Comparison of ENCODE assay signal across 17 cellular contexts in genomic region chr11:813440-814096, GRCh38. TPM values are rescaled to one million over a fixed set of nuclear protein-coding genes. Genes with fewer than 3 reads are reported as not detected.
DNase-seq lines count a peak whose midpoint lies in the region; ATAC-seq and TF ChIP-seq lines count a peak whose summit lies in the region.
"Had no signal": no experiment of that assay in that cellular context is flagged by ENCODE, and none has a peak within 500 bp of the region (broad histone marks: within the 10 kb centered on the region; RNA-seq: fewer than 3 reads in every experiment).

No MANE protein-coding gene starts in this region.

- H3K36me3 Mint-ChIP-seq in CD4-positive, alpha-beta T cell (ENCODE audit: low read depth) = peaks cover 36% of the 10 kb centered on the region
- H3K36me3 Mint-ChIP-seq in naive thymus-derived CD4-positive, alpha-beta T cell = peaks cover 0 to 14% (median 0%) of the 10 kb centered on the region in 5 donors

- ATAC-seq in CD4-positive, alpha-beta T cell (ENCODE audit: poor library complexity) = no peak
- ATAC-seq in naive thymus-derived CD4-positive, alpha-beta T cell = no peak
- no peak for ATAC-seq in gastrocnemius medialis

- peaks cover 19 to 21% of the 10 kb centered on the region in 2 donors for H3K4me1 ChIP-seq in naive thymus-derived CD4-positive, alpha-beta T cell (ENCODE audit: control insufficient read depth in 2 of 2, insufficient read depth in 2 of 2, low read length in 2 of 2)
- H3K4me1 ChIP-seq in gastrocnemius medialis = peaks cover 25 to 26% of the 10 kb centered on the region in 2 donors

- H3K27me3 ChIP-seq in CD4-positive, alpha-beta T cell (ENCODE audit: control insufficient read depth, insufficient read depth, low read length) = no peaks in the 10 kb centered on the region
- H3K27me3 ChIP-seq in naive thymus-derived CD4-positive, alpha-beta T cell (ENCODE audit: control insufficient read depth in 2 of 2, insufficient read depth in 2 of 2, low read length in 2 of 2) = no peaks in the 10 kb centered on the region
- no peaks in the 10 kb centered on the region for H3K27me3 ChIP-seq in gastrocnemius medialis
- H3K27me3 ChIP-seq: testis had no signal

- H3K4me1 Mint-ChIP-seq in CD4-positive, alpha-beta T cell (ENCODE audit: low read depth) = peaks cover 28% of the 10 kb centered on the region
- peaks cover 8 to 33% (median 26%) of the 10 kb centered on the region in 7 donors for H3K4me1 Mint-ChIP-seq in naive thymus-derived CD4-positive, alpha-beta T cell

- no peak overlapping the region for H3K9ac ChIP-seq in SK-N-MC (ENCODE audit: insufficient read length)

- H3K27ac Mint-ChIP-seq in CD4-positive, alpha-beta T cell = no peak overlapping the region
- peak overlapping the region in 4 of 9 donors; percentile 5 to 65 (median 40) for H3K27ac Mint-ChIP-seq in naive thymus-derived CD4-positive, alpha-beta T cell

- in situ Hi-C loops in gastrocnemius medialis (cut with MboI; ENCODE audit: low sequenced_read_pairs in 4 of 4) = no loop called here

- H3K4me3 Mint-ChIP-seq in CD4-positive, alpha-beta T cell = peak overlapping the region; percentile 65
- no peak overlapping the region for H3K4me3 Mint-ChIP-seq in naive thymus-derived CD4-positive, alpha-beta T cell
- H3K4me3 Mint-ChIP-seq: memory B cell had no signal

- no peak for DNase-seq in CD4-positive, alpha-beta T cell
- DNase-seq in SK-N-MC (ENCODE audit: low read depth, low spot score) (no peak), fibroblast of mammary gland (ENCODE audit: low read depth) (peak; percentile 31), nucleus accumbens (lab: John Stamatoyannopoulos, UW) (no peak), gastrocnemius medialis (no peak)
- no peak for DNase-seq in naive thymus-derived CD4-positive, alpha-beta T cell
- DNase-seq: activated CD4-positive, alpha-beta T cell treated with anti-CD3 and anti-CD28 coated beads, Interleukin-2, amount 50 U/mL, for 1 hour; C1 segment of cervical spinal cord; islet precursor cell; NCI-H1105; NK-92 treated with Interleukin-12 subunit alpha and Interleukin-12 subunit beta, amount 100 ng/mL, for 24 hours; SIG-M5; T1000; testis had no signal

- TF ChIP-seq POLR2A in GM19193 (IDR thresholded peaks at IDR 0.05; ENCODE audit: extremely low read depth, insufficient read depth, insufficient read length) = peak; percentile 33
- TF ChIP-seq POLR2A in gastrocnemius medialis (IDR thresholded peaks at IDR 0.05) = no peak

- H3K36me3 ChIP-seq in SK-N-MC (ENCODE audit: insufficient read depth, low read length) (peaks cover 39% of the 10 kb centered on the region), gastrocnemius medialis (peaks cover 0 to 38% of the 10 kb centered on the region in 2 donors)
- H3K36me3 ChIP-seq in naive thymus-derived CD4-positive, alpha-beta T cell (ENCODE audit: control insufficient read depth in 2 of 3, insufficient read depth in 3 of 3, low read length in 3 of 3) = peaks cover 10 to 33% (median 12%) of the 10 kb centered on the region in 3 experiments

- CTCF ChIA-PET in CD4-positive, alpha-beta T cell (lab: Charles Lee) = no interaction called here
- CTCF ChIA-PET in naive thymus-derived CD4-positive, alpha-beta T cell (lab: Charles Lee) = no interaction called here

- POLR2A ChIA-PET in CD4-positive, alpha-beta T cell (lab: Charles Lee) = interaction anchor here (0.6 kb wide), 1 partner anchor 12 kb away, joined by 3 read pairs; no protein-coding TSS in a partner anchor
- POLR2A ChIA-PET in naive thymus-derived CD4-positive, alpha-beta T cell (lab: Charles Lee) = interaction anchor here (1.0 to 1.3 kb wide), 2 partner anchors 15 to 27 kb away, joined by 3 to 7 read pairs; no protein-coding TSS in a partner anchor

- no peak for TF ChIP-seq CTCF in CD4-positive, alpha-beta T cell (IDR thresholded peaks at IDR 0.05)
- TF ChIP-seq CTCF in fibroblast of mammary gland (conservative IDR thresholded peaks at IDR 0.05; ENCODE audit: control insufficient read depth, insufficient read depth, low read depth, low read length) (no peak), gastrocnemius medialis (IDR thresholded peaks at IDR 0.05 in 4 of 5, conservative IDR thresholded peaks at IDR 0.05 in 1 of 5) (no peak)

- H3K4me3 ChIP-seq in SK-N-MC (no peak overlapping the region), fibroblast of mammary gland (ENCODE audit: control insufficient read depth, low read depth, low read length) (no peak overlapping the region), gastrocnemius medialis (no peak overlapping the region)
- no peak overlapping the region for H3K4me3 ChIP-seq in naive thymus-derived CD4-positive, alpha-beta T cell (ENCODE audit: low read length)
- H3K4me3 ChIP-seq: coronary artery, testis had no signal

- H3K9me3 ChIP-seq in CD4-positive, alpha-beta T cell (ENCODE audit: control insufficient read depth, low read length) = no peaks in the 10 kb centered on the region
- no peaks in the 10 kb centered on the region for H3K9me3 ChIP-seq in SK-N-MC (ENCODE audit: low read depth, low read length)
- no peaks in the 10 kb centered on the region for H3K9me3 ChIP-seq in naive thymus-derived CD4-positive, alpha-beta T cell (ENCODE audit: control insufficient read depth in 2 of 3, low read length in 3 of 3)
- no peaks in the 10 kb centered on the region for H3K9me3 ChIP-seq in gastrocnemius medialis
- H3K9me3 ChIP-seq: testis had no signal

- H3K9me3 Mint-ChIP-seq in CD4-positive, alpha-beta T cell = no peaks in the 10 kb centered on the region
- peaks cover 0 to 3% (median 0%) of the 10 kb centered on the region in 11 donors for H3K9me3 Mint-ChIP-seq in naive thymus-derived CD4-positive, alpha-beta T cell
- H3K9me3 Mint-ChIP-seq: memory B cell had no signal

- H3K27ac ChIP-seq in CD4-positive, alpha-beta T cell (ENCODE audit: low read depth, low read length) = no peak overlapping the region
- H3K27ac ChIP-seq in SK-N-MC (0 out of 2 replicates have a peak overlapping the region, but pooled peaks have one; percentile 36), gastrocnemius medialis (peak overlapping the region in 2 of 4 donors; percentile 26 to 100)
- H3K27ac ChIP-seq in naive thymus-derived CD4-positive, alpha-beta T cell (ENCODE audit: low read depth, low read length) = no peak overlapping the region
- H3K27ac ChIP-seq: coronary artery, testis had no signal

- no peaks in the 10 kb centered on the region for H3K27me3 Mint-ChIP-seq in CD4-positive, alpha-beta T cell
- no peaks in the 10 kb centered on the region for H3K27me3 Mint-ChIP-seq in naive thymus-derived CD4-positive, alpha-beta T cell
- H3K27me3 Mint-ChIP-seq: memory B cell had no signal

- intact Hi-C loops in CD4-positive, alpha-beta T cell (cut with DNase I, micrococcal nuclease) = no loop called here
- intact Hi-C loops in naive thymus-derived CD4-positive, alpha-beta T cell (cut with micrococcal nuclease) = no loop called here
- intact Hi-C loops in gastrocnemius medialis (cut with DNase I; ENCODE audit: low total_unique reads) = no loop called here

RNA-seq across cellular contexts. Expression of gene RPLP2, which starts 3.8 kb away (rescaled TPM):
- total RNA-seq in CD4-positive, alpha-beta T cell = 1,000 to 10,000 TPM; 5,234 to 5,390 TPM
- 1,000 to 10,000 TPM; 2,266 to 5,944 (median 5,497) TPM for total RNA-seq in naive thymus-derived CD4-positive, alpha-beta T cell
- polyA plus RNA-seq in naive thymus-derived CD4-positive, alpha-beta T cell = 1,000 to 10,000 TPM; 3,734 to 4,844 TPM
- total RNA-seq in gastrocnemius medialis = 100 to 1,000 TPM; 314 to 600 (median 440) TPM

RNA-seq across cellular contexts. Expression of gene PNPLA2, which starts 5.1 kb away (rescaled TPM):
- total RNA-seq in CD4-positive, alpha-beta T cell = 100 to 1,000 TPM; 202 to 220 TPM
- 100 to 1,000 TPM in 4 of 5 experiments, 10 to 100 TPM in 1; 60.1 to 237 (median 205) TPM for total RNA-seq in naive thymus-derived CD4-positive, alpha-beta T cell
- polyA plus RNA-seq in naive thymus-derived CD4-positive, alpha-beta T cell = 10 to 100 TPM; 26.0 to 40.4 TPM
- 10 to 100 TPM; 58.9 to 93.3 (median 91.7) TPM for total RNA-seq in gastrocnemius medialis

RNA-seq across cellular contexts. Expression of gene PIDD1, which starts 8.5 kb away (rescaled TPM):
- 10 to 100 TPM; 32.6 to 33.0 TPM for total RNA-seq in CD4-positive, alpha-beta T cell
- total RNA-seq in naive thymus-derived CD4-positive, alpha-beta T cell = 10 to 100 TPM; 30.0 to 38.7 (median 34.1) TPM
- polyA plus RNA-seq in naive thymus-derived CD4-positive, alpha-beta T cell = 1 to 10 TPM; 4.7 to 8.3 TPM
- total RNA-seq in gastrocnemius medialis = 10 to 100 TPM in 2 of 4 donors, 1 to 10 TPM in 2; 6.3 to 35.7 (median 10.2) TPM

RNA-seq across cellular contexts. Expression of gene CRACR2B, which starts 14.2 kb away (rescaled TPM):
- total RNA-seq in CD4-positive, alpha-beta T cell = under 1 TPM in 1 of 2 experiments, not detected in 1; 0.33 TPM
- total RNA-seq in naive thymus-derived CD4-positive, alpha-beta T cell = 1 to 10 TPM in 3 of 5 experiments, under 1 TPM in 1, not detected in 1; 0.62 to 3.9 (median 2.0) TPM
- not detected for polyA plus RNA-seq in naive thymus-derived CD4-positive, alpha-beta T cell
- total RNA-seq in gastrocnemius medialis = 1 to 10 TPM; 3.3 to 4.5 (median 4.0) TPM

RNA-seq across cellular contexts. Expression of gene SLC25A22, which starts 15.5 kb away (rescaled TPM):
- 10 to 100 TPM in 1 of 2 experiments, 1 to 10 TPM in 1; 9.1 to 11.1 TPM for total RNA-seq in CD4-positive, alpha-beta T cell
- total RNA-seq in naive thymus-derived CD4-positive, alpha-beta T cell = 10 to 100 TPM; 17.4 to 58.4 (median 21.3) TPM
- 10 to 100 TPM in 1 of 2 donors, 1 to 10 TPM in 1; 6.4 to 11.1 TPM for polyA plus RNA-seq in naive thymus-derived CD4-positive, alpha-beta T cell
- 1 to 10 TPM in 2 of 4 donors, under 1 TPM in 1, not detected in 1; 0.80 to 1.5 (median 1.0) TPM for total RNA-seq in gastrocnemius medialis
